In the genomic region with DNA sequence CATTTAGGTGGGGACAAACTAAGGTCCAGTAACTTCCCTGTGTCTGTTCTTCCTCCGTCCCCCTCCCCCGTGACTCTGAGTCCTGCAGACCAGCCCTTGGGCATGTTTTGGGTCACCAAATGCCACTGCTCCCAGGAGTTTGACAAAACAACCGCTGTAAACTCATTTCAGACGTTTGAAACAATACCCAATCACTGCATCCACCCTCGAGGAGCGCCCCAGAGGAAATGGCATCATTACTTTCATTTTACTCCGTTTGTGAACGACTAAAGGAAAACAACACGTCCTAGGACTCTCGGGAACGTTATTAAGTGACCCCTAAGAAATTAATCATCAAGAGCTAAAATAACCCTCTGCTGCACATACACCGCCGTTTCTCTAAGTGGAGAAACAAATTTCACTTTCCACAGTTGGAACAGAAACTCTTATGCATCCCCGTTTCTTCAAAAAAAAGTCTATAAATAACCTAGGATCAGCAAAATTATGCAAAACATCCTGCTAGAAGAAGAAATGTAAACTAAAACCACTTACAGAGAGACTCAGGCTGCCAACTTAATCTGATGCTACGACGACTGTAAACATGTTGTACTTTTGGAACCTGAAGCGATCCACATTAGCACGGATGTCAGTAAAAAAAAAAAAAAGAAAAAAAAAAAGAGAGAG, we compare ENCODE assay signal across 1 cellular context.
TF ChIP-seq lines count a peak whose summit lies in the region.

No MANE protein-coding gene starts in this region.

TF ChIP-seq in GM23338, 12 proteins besides CTCF, POLR2A, EP300 and RAD21 (continued from another document):
- TF ChIP-seq, protein P1, sequence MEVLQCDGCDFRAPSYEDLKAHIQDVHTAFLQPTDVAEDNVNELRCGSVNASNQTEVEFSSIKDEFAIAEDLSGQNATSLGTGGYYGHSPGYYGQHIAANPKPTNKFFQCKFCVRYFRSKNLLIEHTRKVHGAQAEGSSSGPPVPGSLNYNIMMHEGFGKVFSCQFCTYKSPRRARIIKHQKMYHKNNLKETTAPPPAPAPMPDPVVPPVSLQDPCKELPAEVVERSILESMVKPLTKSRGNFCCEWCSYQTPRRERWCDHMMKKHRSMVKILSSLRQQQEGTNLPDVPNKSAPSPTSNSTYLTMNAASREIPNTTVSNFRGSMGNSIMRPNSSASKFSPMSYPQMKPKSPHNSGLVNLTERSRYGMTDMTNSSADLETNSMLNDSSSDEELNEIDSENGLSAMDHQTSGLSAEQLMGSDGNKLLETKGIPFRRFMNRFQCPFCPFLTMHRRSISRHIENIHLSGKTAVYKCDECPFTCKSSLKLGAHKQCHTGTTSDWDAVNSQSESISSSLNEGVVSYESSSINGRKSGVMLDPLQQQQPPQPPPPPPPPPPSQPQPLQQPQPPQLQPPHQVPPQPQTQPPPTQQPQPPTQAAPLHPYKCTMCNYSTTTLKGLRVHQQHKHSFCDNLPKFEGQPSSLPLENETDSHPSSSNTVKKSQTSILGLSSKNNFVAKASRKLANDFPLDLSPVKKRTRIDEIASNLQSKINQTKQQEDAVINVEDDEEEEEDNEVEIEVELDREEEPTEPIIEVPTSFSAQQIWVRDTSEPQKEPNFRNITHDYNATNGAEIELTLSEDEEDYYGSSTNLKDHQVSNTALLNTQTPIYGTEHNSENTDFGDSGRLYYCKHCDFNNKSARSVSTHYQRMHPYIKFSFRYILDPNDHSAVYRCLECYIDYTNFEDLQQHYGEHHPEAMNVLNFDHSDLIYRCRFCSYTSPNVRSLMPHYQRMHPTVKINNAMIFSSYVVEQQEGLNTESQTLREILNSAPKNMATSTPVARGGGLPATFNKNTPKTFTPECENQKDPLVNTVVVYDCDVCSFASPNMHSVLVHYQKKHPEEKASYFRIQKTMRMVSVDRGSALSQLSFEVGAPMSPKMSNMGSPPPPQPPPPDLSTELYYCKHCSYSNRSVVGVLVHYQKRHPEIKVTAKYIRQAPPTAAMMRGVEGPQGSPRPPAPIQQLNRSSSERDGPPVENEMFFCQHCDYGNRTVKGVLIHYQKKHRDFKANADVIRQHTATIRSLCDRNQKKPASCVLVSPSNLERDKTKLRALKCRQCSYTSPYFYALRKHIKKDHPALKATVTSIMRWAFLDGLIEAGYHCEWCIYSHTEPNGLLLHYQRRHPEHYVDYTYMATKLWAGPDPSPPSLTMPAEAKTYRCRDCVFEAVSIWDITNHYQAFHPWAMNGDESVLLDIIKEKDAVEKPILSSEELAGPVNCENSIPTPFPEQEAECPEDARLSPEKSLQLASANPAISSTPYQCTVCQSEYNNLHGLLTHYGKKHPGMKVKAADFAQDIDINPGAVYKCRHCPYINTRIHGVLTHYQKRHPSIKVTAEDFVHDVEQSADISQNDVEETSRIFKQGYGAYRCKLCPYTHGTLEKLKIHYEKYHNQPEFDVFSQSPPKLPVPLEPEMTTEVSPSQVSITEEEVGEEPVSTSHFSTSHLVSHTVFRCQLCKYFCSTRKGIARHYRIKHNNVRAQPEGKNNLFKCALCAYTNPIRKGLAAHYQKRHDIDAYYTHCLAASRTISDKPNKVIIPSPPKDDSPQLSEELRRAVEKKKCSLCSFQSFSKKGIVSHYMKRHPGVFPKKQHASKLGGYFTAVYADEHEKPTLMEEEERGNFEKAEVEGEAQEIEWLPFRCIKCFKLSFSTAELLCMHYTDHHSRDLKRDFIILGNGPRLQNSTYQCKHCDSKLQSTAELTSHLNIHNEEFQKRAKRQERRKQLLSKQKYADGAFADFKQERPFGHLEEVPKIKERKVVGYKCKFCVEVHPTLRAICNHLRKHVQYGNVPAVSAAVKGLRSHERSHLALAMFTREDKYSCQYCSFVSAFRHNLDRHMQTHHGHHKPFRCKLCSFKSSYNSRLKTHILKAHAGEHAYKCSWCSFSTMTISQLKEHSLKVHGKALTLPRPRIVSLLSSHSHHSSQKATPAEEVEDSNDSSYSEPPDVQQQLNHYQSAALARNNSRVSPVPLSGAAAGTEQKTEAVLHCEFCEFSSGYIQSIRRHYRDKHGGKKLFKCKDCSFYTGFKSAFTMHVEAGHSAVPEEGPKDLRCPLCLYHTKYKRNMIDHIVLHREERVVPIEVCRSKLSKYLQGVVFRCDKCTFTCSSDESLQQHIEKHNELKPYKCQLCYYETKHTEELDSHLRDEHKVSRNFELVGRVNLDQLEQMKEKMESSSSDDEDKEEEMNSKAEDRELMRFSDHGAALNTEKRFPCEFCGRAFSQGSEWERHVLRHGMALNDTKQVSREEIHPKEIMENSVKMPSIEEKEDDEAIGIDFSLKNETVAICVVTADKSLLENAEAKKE (CRISPR knock-in tag; IDR thresholded peaks at IDR 0.05) = no peak
- TF ChIP-seq EZH2 (IDR thresholded peaks at IDR 0.05; ENCODE audit: low read depth, unreplicated experiment) = no peak
